In genomic region chr16:75810998-75811634, GRCh38 we compare ENCODE assay signal across 1 cellular context.
TF ChIP-seq lines count a peak whose summit lies in the region.

No MANE protein-coding gene starts in this region.

TF ChIP-seq in GM23338, 12 proteins besides CTCF, POLR2A, EP300 and RAD21 (continued from another document):
- TF ChIP-seq ZNF462 (CRISPR knock-in tag; IDR thresholded peaks at IDR 0.05) (no peak), REST (IDR thresholded peaks at IDR 0.05; ENCODE audit: unreplicated experiment) (no peak), EZH2 (IDR thresholded peaks at IDR 0.05; ENCODE audit: low read depth, unreplicated experiment) (no peak), NANOG (IDR thresholded peaks at IDR 0.05; ENCODE audit: borderline replicate concordance) (no peak)
